Comparison of ENCODE assay signal across 1 cellular context in the genomic region with DNA sequence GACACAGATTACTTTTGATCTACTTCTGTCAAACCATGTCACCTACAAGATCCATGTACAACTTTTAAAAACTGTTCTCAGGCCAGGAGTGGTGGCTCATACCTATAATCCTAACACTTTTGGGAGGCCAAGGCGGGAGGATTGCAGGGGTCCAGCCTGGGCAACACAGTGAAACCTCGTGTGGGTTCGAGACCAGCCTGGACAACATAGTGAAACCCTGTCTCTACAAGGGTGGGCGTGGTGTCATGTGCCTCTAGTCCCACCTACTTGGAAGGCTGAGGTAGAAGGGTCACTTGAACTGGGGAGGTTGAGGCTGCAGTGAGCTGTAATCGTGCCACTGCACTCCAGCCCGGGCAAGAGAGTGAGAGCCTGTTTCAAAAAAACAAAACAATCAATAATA.
TF ChIP-seq lines count a peak whose summit lies in the region.

No MANE protein-coding gene starts in this region.

TF ChIP-seq in GM23338, 12 proteins besides CTCF, POLR2A, EP300 and RAD21:
- no peak for TF ChIP-seq STAT1 (IDR thresholded peaks at IDR 0.05; ENCODE audit: unreplicated experiment)
- no peak for TF ChIP-seq NANOG (IDR thresholded peaks at IDR 0.05; ENCODE audit: borderline replicate concordance)
- TF ChIP-seq, protein P1, sequence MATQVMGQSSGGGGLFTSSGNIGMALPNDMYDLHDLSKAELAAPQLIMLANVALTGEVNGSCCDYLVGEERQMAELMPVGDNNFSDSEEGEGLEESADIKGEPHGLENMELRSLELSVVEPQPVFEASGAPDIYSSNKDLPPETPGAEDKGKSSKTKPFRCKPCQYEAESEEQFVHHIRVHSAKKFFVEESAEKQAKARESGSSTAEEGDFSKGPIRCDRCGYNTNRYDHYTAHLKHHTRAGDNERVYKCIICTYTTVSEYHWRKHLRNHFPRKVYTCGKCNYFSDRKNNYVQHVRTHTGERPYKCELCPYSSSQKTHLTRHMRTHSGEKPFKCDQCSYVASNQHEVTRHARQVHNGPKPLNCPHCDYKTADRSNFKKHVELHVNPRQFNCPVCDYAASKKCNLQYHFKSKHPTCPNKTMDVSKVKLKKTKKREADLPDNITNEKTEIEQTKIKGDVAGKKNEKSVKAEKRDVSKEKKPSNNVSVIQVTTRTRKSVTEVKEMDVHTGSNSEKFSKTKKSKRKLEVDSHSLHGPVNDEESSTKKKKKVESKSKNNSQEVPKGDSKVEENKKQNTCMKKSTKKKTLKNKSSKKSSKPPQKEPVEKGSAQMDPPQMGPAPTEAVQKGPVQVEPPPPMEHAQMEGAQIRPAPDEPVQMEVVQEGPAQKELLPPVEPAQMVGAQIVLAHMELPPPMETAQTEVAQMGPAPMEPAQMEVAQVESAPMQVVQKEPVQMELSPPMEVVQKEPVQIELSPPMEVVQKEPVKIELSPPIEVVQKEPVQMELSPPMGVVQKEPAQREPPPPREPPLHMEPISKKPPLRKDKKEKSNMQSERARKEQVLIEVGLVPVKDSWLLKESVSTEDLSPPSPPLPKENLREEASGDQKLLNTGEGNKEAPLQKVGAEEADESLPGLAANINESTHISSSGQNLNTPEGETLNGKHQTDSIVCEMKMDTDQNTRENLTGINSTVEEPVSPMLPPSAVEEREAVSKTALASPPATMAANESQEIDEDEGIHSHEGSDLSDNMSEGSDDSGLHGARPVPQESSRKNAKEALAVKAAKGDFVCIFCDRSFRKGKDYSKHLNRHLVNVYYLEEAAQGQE (IDR thresholded peaks at IDR 0.05; ENCODE audit: unreplicated experiment) = no peak
- no peak for TF ChIP-seq JUNB (IDR thresholded peaks at IDR 0.05; ENCODE audit: unreplicated experiment)
